Comparison of ENCODE assay signal across 18 cellular contexts in the genomic region with DNA sequence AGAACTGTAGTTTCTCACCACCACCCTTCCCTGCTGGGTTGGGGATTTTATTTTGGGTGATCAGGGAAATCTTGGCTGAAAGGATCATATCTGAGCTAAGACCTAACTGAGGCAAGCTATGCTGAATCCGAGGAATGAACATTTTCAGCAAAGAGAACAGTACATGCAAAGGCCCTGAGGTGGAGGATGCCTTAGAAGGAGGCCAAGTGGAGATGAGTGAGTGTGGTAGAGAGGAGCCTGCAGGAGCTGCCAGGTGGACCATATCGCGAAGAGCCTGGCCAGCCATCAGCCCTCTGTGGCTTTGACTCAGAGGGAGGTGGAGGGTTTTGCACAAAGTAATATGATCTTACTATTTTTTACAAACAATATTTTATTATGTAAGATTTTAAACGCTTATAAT. TPM values are rescaled to one million over a fixed set of nuclear protein-coding genes. Genes with fewer than 3 reads are reported as not detected.
DNase-seq lines count a peak whose midpoint lies in the region; ATAC-seq and TF ChIP-seq lines count a peak whose summit lies in the region.
"Had no signal": no experiment of that assay in that cellular context is flagged by ENCODE, and none has a peak within 500 bp of the region (broad histone marks: within the 10 kb centered on the region; RNA-seq: fewer than 3 reads in every experiment).

No MANE protein-coding gene starts in this region.

- intact Hi-C loops in CD4-positive, alpha-beta memory T cell (cut with micrococcal nuclease), result no loop called here

- H3K79me2 ChIP-seq in neural progenitor cell (ENCODE audit: low read depth), result no peaks in the 10 kb centered on the region

- no peak overlapping the region for H2AFZ ChIP-seq in neural progenitor cell (replicated peaks)

- H3K4me2 ChIP-seq in neural progenitor cell, result no peak overlapping the region
- H3K4me2 ChIP-seq: KMS-11 had no signal

- peaks cover 10% of the 10 kb centered on the region for H3K4me1 ChIP-seq in CD4-positive, alpha-beta memory T cell (ENCODE audit: insufficient read depth, low read length)
- peaks cover 7% of the 10 kb centered on the region for H3K4me1 ChIP-seq in CD8-positive, alpha-beta memory T cell (ENCODE audit: insufficient read depth, low read length)
- no peaks in the 10 kb centered on the region for H3K4me1 ChIP-seq in neural progenitor cell
- H3K4me1 ChIP-seq: Caco-2, HAP-1 had no signal

- no peaks in the 10 kb centered on the region for H3K9me3 Mint-ChIP-seq in CD4-positive, alpha-beta memory T cell
- no peaks in the 10 kb centered on the region for H3K9me3 Mint-ChIP-seq in CD8-positive, alpha-beta memory T cell
- peaks cover 7% of the 10 kb centered on the region for H3K9me3 Mint-ChIP-seq in neural progenitor cell

- peaks cover 0 to 2% of the 10 kb centered on the region in 2 donors for H3K36me3 Mint-ChIP-seq in CD4-positive, alpha-beta memory T cell
- H3K36me3 Mint-ChIP-seq in CD8-positive, alpha-beta memory T cell, result peaks cover 0 to 1% (median 0%) of the 10 kb centered on the region in 3 donors
- H3K36me3 Mint-ChIP-seq in T-helper 17 cell (ENCODE audit: low read depth) (peaks cover 2% of the 10 kb centered on the region), neural progenitor cell (no peaks in the 10 kb centered on the region)

- H3K27me3 Mint-ChIP-seq in CD4-positive, alpha-beta memory T cell, result peaks cover 17 to 21% of the 10 kb centered on the region in 2 donors
- H3K27me3 Mint-ChIP-seq in CD8-positive, alpha-beta memory T cell, result peaks cover 38 to 61% of the 10 kb centered on the region in 2 donors
- H3K27me3 Mint-ChIP-seq in T-helper 17 cell, result peaks cover 44% of the 10 kb centered on the region
- H3K27me3 Mint-ChIP-seq in neural progenitor cell (ENCODE audit: insufficient read depth, low read depth), result peaks cover 52% of the 10 kb centered on the region

- POLR2A ChIA-PET in CD4-positive, alpha-beta memory T cell (lab: Charles Lee; ENCODE audit: partially characterized antibody), result interaction anchor here (1.3 to 1.4 kb wide), 2 partner anchors 9 to 19 kb away, joined by 3 read pairs; no protein-coding TSS in a partner anchor
- POLR2A ChIA-PET in CD8-positive, alpha-beta memory T cell (lab: Charles Lee), result interaction anchor here (0.6 kb wide), 1 partner anchor 153 kb away, joined by 4 read pairs; no protein-coding TSS in a partner anchor

- H3K4me3 ChIP-seq in CD4-positive, alpha-beta memory T cell (ENCODE audit: low read length in 2 of 2), result no peak overlapping the region
- no peak overlapping the region for H3K4me3 ChIP-seq in CD8-positive, alpha-beta memory T cell (ENCODE audit: low read length)
- no peak overlapping the region for H3K4me3 ChIP-seq in neural progenitor cell
- H3K4me3 ChIP-seq: HAP-1 had no signal

- CTCF ChIA-PET in CD4-positive, alpha-beta memory T cell (lab: Charles Lee; ENCODE audit: partially characterized antibody), result interaction anchor here (1.1 to 3.2 kb wide), 5 partner anchors 9 to 81 kb away, joined by 4 to 18 read pairs (median 5); no protein-coding TSS in a partner anchor
- CTCF ChIA-PET in CD8-positive, alpha-beta memory T cell (lab: Charles Lee), result interaction anchor here (0.8 to 6.7 kb wide), 8 partner anchors 10 to 82 kb away, joined by 3 to 70 read pairs (median 4); no protein-coding TSS in a partner anchor

- no peak for DNase-seq in CD4-positive, alpha-beta memory T cell
- no peak for DNase-seq in CD8-positive, alpha-beta memory T cell
- DNase-seq in T-helper 17 cell (no peak), neural progenitor cell (ENCODE audit: low spot score) (no peak), GM20000 (ENCODE audit: low spot score) (no peak)
- DNase-seq in activated T-cell treated with anti-CD3 and anti-CD28 coated beads, Interleukin-2, amount 50 U/mL, for 48 hours, result no peak
- DNase-seq in activated naive CD4-positive, alpha-beta T cell treated with anti-CD3 and anti-CD28 coated beads, Interleukin-2, amount 50 U/mL, for 16 hours, result no peak
- DNase-seq: ACHN, AML-193, Caco-2 had no signal

- H3K27ac Mint-ChIP-seq in CD4-positive, alpha-beta memory T cell, result no peak overlapping the region
- H3K27ac Mint-ChIP-seq in CD8-positive, alpha-beta memory T cell, result peak overlapping the region in 2 of 8 donors; percentile 52 to 59
- H3K27ac Mint-ChIP-seq in T-helper 17 cell, result no peak overlapping the region
- no peak overlapping the region for H3K27ac Mint-ChIP-seq in neural progenitor cell

- no peaks in the 10 kb centered on the region for H3K36me3 ChIP-seq in CD4-positive, alpha-beta memory T cell (ENCODE audit: insufficient read depth, low read length)
- no peaks in the 10 kb centered on the region for H3K36me3 ChIP-seq in CD8-positive, alpha-beta memory T cell (ENCODE audit: insufficient read depth, low read length)
- no peaks in the 10 kb centered on the region for H3K36me3 ChIP-seq in neural progenitor cell
- H3K36me3 ChIP-seq: HAP-1 had no signal

- peaks cover 12% of the 10 kb centered on the region for H3F3A ChIP-seq in neural progenitor cell (ENCODE audit: low read depth)

- ATAC-seq in T-helper 17 cell (no peak), HG02610 (IDR thresholded peaks at IDR 0.05; ENCODE audit: unreplicated experiment) (no peak)

- no peak overlapping the region for H3K9ac ChIP-seq in neural progenitor cell
- H3K9ac ChIP-seq: KMS-11 had no signal

- H3K27me3 ChIP-seq in CD4-positive, alpha-beta memory T cell (ENCODE audit: insufficient read depth, low read length), result peaks cover 17% of the 10 kb centered on the region
- H3K27me3 ChIP-seq in CD8-positive, alpha-beta memory T cell (ENCODE audit: insufficient read depth, low read length, poor library complexity, severe bottlenecking), result peaks cover 26% of the 10 kb centered on the region
- H3K27me3 ChIP-seq in neural progenitor cell, result peaks cover 76% of the 10 kb centered on the region

- TF ChIP-seq CTCF in neural progenitor cell (IDR thresholded peaks at IDR 0.05) (no peak), GM20000 (IDR thresholded peaks at IDR 0.05; ENCODE audit: extremely low read depth, missing control alignments) (no peak)

- H3K4me1 Mint-ChIP-seq in CD4-positive, alpha-beta memory T cell, result peaks cover 4 to 16% (median 12%) of the 10 kb centered on the region in 4 donors
- peaks cover 4 to 18% (median 5%) of the 10 kb centered on the region in 3 donors for H3K4me1 Mint-ChIP-seq in CD8-positive, alpha-beta memory T cell
- H3K4me1 Mint-ChIP-seq in T-helper 17 cell (peaks cover 11% of the 10 kb centered on the region), neural progenitor cell (peaks cover 4% of the 10 kb centered on the region)

- no peaks in the 10 kb centered on the region for H3K9me3 ChIP-seq in CD4-positive, alpha-beta memory T cell (ENCODE audit: control insufficient read depth in 1 of 2, low read length in 2 of 2)
- H3K9me3 ChIP-seq in CD8-positive, alpha-beta memory T cell (ENCODE audit: low read length), result no peaks in the 10 kb centered on the region
- H3K9me3 ChIP-seq in T-helper 17 cell (ENCODE audit: control insufficient read depth, low read length, poor library complexity, severe bottlenecking), result no peaks in the 10 kb centered on the region
- no peaks in the 10 kb centered on the region for H3K9me3 ChIP-seq in neural progenitor cell (ENCODE audit: low read depth)
- H3K9me3 ChIP-seq: Caco-2, HAP-1 had no signal

- peaks cover 9% of the 10 kb centered on the region for H4K20me1 ChIP-seq in neural progenitor cell (ENCODE audit: low read depth)

- H3K4me3 Mint-ChIP-seq in CD4-positive, alpha-beta memory T cell, result peak overlapping the region in 5 of 8 donors; percentile 17 to 76 (median 35)
- peak overlapping the region in 4 of 7 donors; percentile 51 to 81 (median 69) for H3K4me3 Mint-ChIP-seq in CD8-positive, alpha-beta memory T cell
- peak overlapping the region; percentile 19 for H3K4me3 Mint-ChIP-seq in T-helper 17 cell
- H3K4me3 Mint-ChIP-seq in neural progenitor cell, result peak overlapping the region; percentile 10

- H3K27ac ChIP-seq in CD4-positive, alpha-beta memory T cell (ENCODE audit: low read depth, low read length), result no peak overlapping the region
- H3K27ac ChIP-seq in CD8-positive, alpha-beta memory T cell (ENCODE audit: low read depth, low read length), result no peak overlapping the region
- no peak overlapping the region for H3K27ac ChIP-seq in neural progenitor cell
- H3K27ac ChIP-seq: C4-2B, HL-60, KMS-11 had no signal

RNA-seq across cellular contexts. Expression of a gene that starts 1.6 kb away (rescaled TPM):
- 1 to 10 TPM; 6.5 to 7.4 TPM for total RNA-seq in CD4-positive, alpha-beta memory T cell
- 1 to 10 TPM; 1.3 to 3.4 TPM for polyA plus RNA-seq in CD4-positive, alpha-beta memory T cell
- total RNA-seq in CD8-positive, alpha-beta memory T cell, result 1 to 10 TPM; 1.8 to 2.1 TPM
- polyA plus RNA-seq in CD8-positive, alpha-beta memory T cell, result 8.5 TPM
- 1 to 10 TPM; 3.1 to 3.4 TPM for total RNA-seq in T-helper 17 cell
- 3.5 and 6.5 TPM in 2 replicates for total RNA-seq in neural progenitor cell (ENCODE audit: low replicate concordance)
- total RNA-seq: H4, HT1080, LHCN-M2 had no signal

Comparison
In these comparisons a context has a peak if more than half of its experiments do, and no peak if none do; other contexts are left out.
1. H3K4me3 Mint-ChIP-seq: peak in every context shown above with its lines; median percentile 69 in CD8-positive, alpha-beta memory T cell; 35 in CD4-positive, alpha-beta memory T cell; 19 in T-helper 17 cell; 10 in neural progenitor cell.